Comparison of ENCODE assay signal across 18 cellular contexts in genomic region chr13:47326061-47326460, GRCh38.
DNase-seq lines count a peak whose midpoint lies in the region; ATAC-seq and FAIRE-seq lines count a peak whose summit lies in the region.
"Had no signal": no experiment of that assay in that cellular context is flagged by ENCODE, and none has a peak within 500 bp of the region (broad histone marks: within the 10 kb centered on the region; RNA-seq: fewer than 3 reads in every experiment).

No MANE protein-coding gene starts in this region.

- no peaks in the 10 kb centered on the region for H3K4me1 Mint-ChIP-seq in activated CD4-positive, alpha-beta memory T cell treated with anti-CD3 and anti-CD28 coated beads, Interleukin-2, amount 10 ng/mL, durations not matched to agents 7 days and 5 days
- H3K4me1 Mint-ChIP-seq: CD8-positive, alpha-beta memory T cell had no signal

- no peak overlapping the region for H3K27ac Mint-ChIP-seq in activated CD4-positive, alpha-beta memory T cell treated with anti-CD3 and anti-CD28 coated beads, Interleukin-2, amount 10 ng/mL, durations not matched to agents 7 days and 5 days
- H3K27ac Mint-ChIP-seq: CD8-positive, alpha-beta memory T cell had no signal

- H3K36me3 Mint-ChIP-seq in activated CD4-positive, alpha-beta memory T cell treated with anti-CD3 and anti-CD28 coated beads, Interleukin-2, amount 10 ng/mL, durations not matched to agents 7 days and 5 days (ENCODE audit: low read depth) = no peaks in the 10 kb centered on the region
- H3K36me3 Mint-ChIP-seq: CD8-positive, alpha-beta memory T cell had no signal

- no peaks in the 10 kb centered on the region for H3K9me3 Mint-ChIP-seq in activated CD4-positive, alpha-beta memory T cell treated with anti-CD3 and anti-CD28 coated beads, Interleukin-2, amount 10 ng/mL, durations not matched to agents 7 days and 5 days
- H3K9me3 Mint-ChIP-seq: CD8-positive, alpha-beta memory T cell had no signal

- no peak for ATAC-seq in GM19452 (IDR thresholded peaks at IDR 0.05; ENCODE audit: unreplicated experiment)

- H3K4me3 ChIP-seq in skeletal muscle cell (ENCODE audit: low read depth, low read length) = no peak overlapping the region
- H3K4me3 ChIP-seq: BLaER1 had no signal

- FAIRE-seq in GM19239 (lab: Jason Lieb, UNC) = no peak

- no peak overlapping the region for H3K4me3 Mint-ChIP-seq in activated CD4-positive, alpha-beta memory T cell treated with anti-CD3 and anti-CD28 coated beads, Interleukin-2, amount 10 ng/mL, durations not matched to agents 7 days and 5 days
- H3K4me3 Mint-ChIP-seq: CD8-positive, alpha-beta memory T cell had no signal

- POLR2A ChIA-PET in activated CD4-positive, alpha-beta memory T cell treated with anti-CD3 and anti-CD28 coated beads, Interleukin-2, amount 10 ng/mL, durations not matched to agents 7 days and 5 days (lab: Charles Lee) = no interaction called here

- H3K27me3 Mint-ChIP-seq in activated CD4-positive, alpha-beta memory T cell treated with anti-CD3 and anti-CD28 coated beads, Interleukin-2, amount 10 ng/mL, durations not matched to agents 7 days and 5 days = no peaks in the 10 kb centered on the region
- H3K27me3 Mint-ChIP-seq: CD8-positive, alpha-beta memory T cell had no signal

- peak; percentile 42 for DNase-seq in GM03348 (ENCODE audit: low spot score)
- peak; percentile 30 for DNase-seq in NCI-H226
- peak; percentile 24 for DNase-seq in fibroblast of gingiva (ENCODE audit: low read depth)
- DNase-seq in skeletal muscle cell (ENCODE audit: low read depth) = peak; percentile 69
- no peak for DNase-seq in NCI-H2029 (lab: John Stamatoyannopoulos, UW)
- no peak for DNase-seq in activated CD4-positive, alpha-beta memory T cell treated with anti-CD3 and anti-CD28 coated beads, Interleukin-2, amount 10 ng/mL, durations not matched to agents 7 days and 5 days
- DNase-seq in GM19239 (ENCODE audit: insufficient read length, low spot score) = no peak
- DNase-seq: ACHN; CD8-positive, alpha-beta memory T cell; DND-41; GOT3; Karpas-422; NCI-H1930; NCI-H2171 treated with DMSO at 0.1 percent for 48 hours; NCI-H510A; SW 1271 had no signal

- CTCF ChIA-PET in activated CD4-positive, alpha-beta memory T cell treated with anti-CD3 and anti-CD28 coated beads, Interleukin-2, amount 10 ng/mL, durations not matched to agents 7 days and 5 days (lab: Charles Lee) = no interaction called here

Comparison
In these comparisons a context has a peak if more than half of its experiments do, and no peak if none do; other contexts are left out.
1. DNase-seq: peak in GM03348 (single experiment), NCI-H226 (single experiment), fibroblast of gingiva (single experiment) and skeletal muscle cell (single experiment); none in NCI-H2029 (single experiment), activated CD4-positive, alpha-beta memory T cell treated with anti-CD3 and anti-CD28 coated beads, Interleukin-2, amount 10 ng/mL, durations not matched to agents 7 days and 5 days (single experiment) and GM19239 (single experiment).